Comparison of ENCODE assay signal across 1 cellular context in genomic region chr12:64478661-64479060, GRCh38.
TF ChIP-seq lines count a peak whose summit lies in the region.

No MANE protein-coding gene starts in this region.

TF ChIP-seq in HepG2, 621 proteins besides CTCF, POLR2A, EP300 and RAD21 (continued from another document):
- TF ChIP-seq SOX13 (IDR thresholded peaks at IDR 0.05) (no peak), SOX13 (CRISPR knock-in tag; conservative IDR thresholded peaks at IDR 0.05 in 1 of 2, IDR thresholded peaks at IDR 0.05 in 1 of 2) (no peak), ERF (CRISPR knock-in tag; IDR thresholded peaks at IDR 0.05) (no peak), MAFF (IDR thresholded peaks at IDR 0.05; ENCODE audit: low read depth, low read length) (peak; percentile 94), ZNF446 (CRISPR knock-in tag; IDR thresholded peaks at IDR 0.05) (no peak), KAT7 (CRISPR knock-in tag; IDR thresholded peaks at IDR 0.05; ENCODE audit: borderline replicate concordance) (no peak)
